Comparison of ENCODE assay signal across 25 cellular contexts in genomic region chr22:20384865-20385264, GRCh38. TPM values are rescaled to one million over a fixed set of nuclear protein-coding genes. Genes with fewer than 3 reads are reported as not detected.
A peak's percentile ranks its signal among the peaks of the same experiment; 100 is the strongest.
DNase-seq lines count a peak whose midpoint lies in the region; ATAC-seq, FAIRE-seq and TF ChIP-seq lines count a peak whose summit lies in the region.
"Had no signal": no experiment of that assay in that cellular context is flagged by ENCODE, and none has a peak within 500 bp of the region (broad histone marks: within the 10 kb centered on the region; RNA-seq: fewer than 3 reads in every experiment).

No MANE protein-coding gene starts in this region.

- H3K4me1 Mint-ChIP-seq in T-cell, result no peaks in the 10 kb centered on the region
- H3K4me1 Mint-ChIP-seq: B cell; CD8-positive, alpha-beta memory T cell had no signal

- peaks cover 0 to 6% (median 4%) of the 10 kb centered on the region in 3 donors for H3K9me3 Mint-ChIP-seq in T-cell
- H3K9me3 Mint-ChIP-seq: CD4-positive, alpha-beta T cell had no signal

- peak; percentile 12 for DNase-seq in NCI-H2171 treated with DMSO at 0.1 percent for 48 hours (lab: John Stamatoyannopoulos, UW)
- no peak for DNase-seq in NCI-H2171 (lab: John Stamatoyannopoulos, UW)
- DNase-seq in K562 (ENCODE audit: extremely low read depth in 1 of 4, low spot score in 3 of 4), result no peak
- peak; percentile 30 for DNase-seq in mesenteric fat pad (ENCODE audit: low spot score)
- no peak for DNase-seq in upper lobe of right lung
- DNase-seq in iPS-NIHi7 (ENCODE audit: extremely low spot score), result no peak
- no peak for DNase-seq in T-cell
- DNase-seq: CD4-positive, alpha-beta T cell; CD8-positive, alpha-beta memory T cell; DMS 273 treated with DMSO at 0.1 percent for 48 hours; DMS79; EL; GDM1; GOT3; HFFc6 had no signal

- H3K27ac Mint-ChIP-seq in T-cell, result no peak overlapping the region
- H3K27ac Mint-ChIP-seq: B cell; CD14-positive monocyte; CD4-positive, alpha-beta T cell; CD8-positive, alpha-beta memory T cell; HFFc6 had no signal

- no peak overlapping the region for H2AFZ ChIP-seq in K562 (ENCODE audit: low read depth, low read length)

- no peak overlapping the region for H3K9ac ChIP-seq in K562 (ENCODE audit: insufficient read depth in 1 of 2, low read depth in 2 of 2, low read length in 2 of 2)
- H3K9ac ChIP-seq: BLaER1 had no signal

- intact Hi-C loops in K562 (cut with micrococcal nuclease) (no loop called here), upper lobe of right lung (cut with DNase I) (no loop called here)

- no peak for TF ChIP-seq POLR2A in K562 (conservative IDR thresholded peaks at IDR 0.05)

- no peak overlapping the region for H3K4me3 Mint-ChIP-seq in T-cell
- H3K4me3 Mint-ChIP-seq: B cell; CD14-positive monocyte; CD4-positive, alpha-beta T cell; CD8-positive, alpha-beta memory T cell; HFFc6 had no signal

- peaks cover 0 to 8% of the 10 kb centered on the region in 2 donors for H3K27me3 Mint-ChIP-seq in T-cell
- H3K27me3 Mint-ChIP-seq: CD4-positive, alpha-beta T cell had no signal

- H3K36me3 Mint-ChIP-seq in T-cell, result no peaks in the 10 kb centered on the region
- H3K36me3 Mint-ChIP-seq: CD14-positive monocyte had no signal

- H3K4me1 ChIP-seq in K562 (replicated peaks in 1 of 2; ENCODE audit: control insufficient read depth in 2 of 2, insufficient read depth in 2 of 2, low read length in 2 of 2) (no peaks in the 10 kb centered on the region), upper lobe of right lung (no peaks in the 10 kb centered on the region)
- H3K4me1 ChIP-seq: BLaER1, HAP-1 had no signal

- no peak for FAIRE-seq in K562 (lab: Jason Lieb, UNC)
- FAIRE-seq: A204.1, D721Med, GM12878, GM18507, H54 had no signal

- H3K9me3 ChIP-seq in K562 (replicated peaks; ENCODE audit: control insufficient read depth, insufficient read depth, low read depth, low read length) (peaks cover 7% of the 10 kb centered on the region), upper lobe of right lung (no peaks in the 10 kb centered on the region)
- H3K9me3 ChIP-seq: HAP-1 had no signal

- CTCF ChIA-PET in K562 (lab: Yijun Ruan, JAX; ENCODE audit: low intra/inter-chr PET ratio), result no interaction called here
- CTCF ChIA-PET in T-cell (lab: Charles Lee), result no interaction called here

- no peak for ATAC-seq in K562
- ATAC-seq in upper lobe of right lung, result no peak
- ATAC-seq in T-cell (replicated peaks in 1 of 4), result no peak
- ATAC-seq: GM12878 had no signal

- no peak overlapping the region for H3K4me3 ChIP-seq in K562
- H3K4me3 ChIP-seq in upper lobe of right lung, result no peak overlapping the region
- H3K4me3 ChIP-seq: BLaER1, GM12878, HAP-1 had no signal

- no peaks in the 10 kb centered on the region for H4K20me1 ChIP-seq in K562 (replicated peaks; ENCODE audit: control insufficient read depth, insufficient read depth, low read length)
- H4K20me1 ChIP-seq: BLaER1 had no signal

- no TSS peak for BruUV-seq in K562 (replicated peaks; lab: Mats Ljungman, UMichigan)

- TF ChIP-seq RAD21 in K562 (CRISPR knock-in tag; conservative IDR thresholded peaks at IDR 0.05 in 1 of 2, IDR thresholded peaks at IDR 0.05 in 1 of 2), result no peak

- H3K36me3 ChIP-seq in K562 (ENCODE audit: control insufficient read depth, insufficient read depth, low read length) (no peaks in the 10 kb centered on the region), upper lobe of right lung (no peaks in the 10 kb centered on the region)
- H3K36me3 ChIP-seq: BLaER1, HAP-1 had no signal

- H3K9me1 ChIP-seq in K562 (ENCODE audit: control insufficient read depth, insufficient read depth, low read length), result no peaks in the 10 kb centered on the region

- TF ChIP-seq CTCF in K562 (IDR thresholded peaks at IDR 0.05 in 2 of 3, conservative IDR thresholded peaks at IDR 0.05 in 1 of 3; ENCODE audit: insufficient read depth in 2 of 3, low read depth in 1 of 3, low read length in 3 of 3) (no peak), upper lobe of right lung (IDR thresholded peaks at IDR 0.05) (no peak)

- in situ Hi-C loops in K562 (cut with MboI), result no loop called here

- H3K79me2 ChIP-seq in K562 (ENCODE audit: control insufficient read depth, insufficient read depth, low read length), result no peaks in the 10 kb centered on the region

- POLR2A ChIA-PET in K562 (lab: Yijun Ruan, JAX) (interaction anchor here (0.7 to 4.0 kb wide), 5 partner anchors 8 to 44 kb away, joined by 3 to 32 read pairs (median 3); partner anchors contain the start of gene ZNF74), T-cell (lab: Charles Lee) (no interaction called here)

- H3K4me2 ChIP-seq in K562 (ENCODE audit: insufficient read depth, low read length), result no peak overlapping the region
- H3K4me2 ChIP-seq: BLaER1 had no signal

- H3K27ac ChIP-seq in K562 (ENCODE audit: extremely low read depth, low read depth, low read length) (no peak overlapping the region), upper lobe of right lung (no peak overlapping the region)
- H3K27ac ChIP-seq: 22Rv1, BLaER1 had no signal

- TF ChIP-seq EP300 in K562 (IDR thresholded peaks at IDR 0.05; ENCODE audit: low read length), result no peak

- WGBS in K562 (ENCODE audit: insufficient coverage, low coverage, missing lambda C conversion rate), result 2% methylated on average over 6 of the region's 6 CpGs

- H3K27me3 ChIP-seq in K562 (ENCODE audit: control insufficient read depth in 2 of 2, insufficient read depth in 2 of 2, low read length in 2 of 2) (peaks cover 45 to 47% of the 10 kb centered on the region in 2 experiments), upper lobe of right lung (peaks cover 10% of the 10 kb centered on the region)
- H3K27me3 ChIP-seq: BLaER1 had no signal

TF ChIP-seq in K562, 482 proteins besides CTCF, POLR2A, EP300 and RAD21 (continues in another document):
- TF ChIP-seq ZNF280B (CRISPR knock-in tag; IDR thresholded peaks at IDR 0.05) (peak; percentile 67; the same call in 1 of the 2 replicates), HMG20B (CRISPR knock-in tag; IDR thresholded peaks at IDR 0.05) (no peak), HES1 (IDR thresholded peaks at IDR 0.05; ENCODE audit: low read depth) (no peak), FIP1L1 (IDR thresholded peaks at IDR 0.05; ENCODE audit: low read depth, low read length, poor library complexity, severe bottlenecking) (no peak)

RNA-seq across cellular contexts. Expression of gene ZNF74, which starts 9.1 kb away (rescaled TPM):
- total RNA-seq in K562 (2011; cell fraction: chromatin; rRNA removed; ENCODE audit: low replicate concordance), result 36.8 and 68.2 TPM in 2 replicates
- 55.4 and 63.2 TPM in 2 replicates for total RNA-seq in K562 (2011; cell fraction: nucleolus; rRNA removed)
- total RNA-seq in K562 (2011; cell fraction: nucleoplasm; rRNA removed), result 50.2 and 53.7 TPM in 2 replicates
- total RNA-seq in K562 (2014; rRNA removed), result 49.2 and 56.7 TPM in 2 replicates
- total RNA-seq in K562 (2014; rRNA removed; fragmentation: Illumina TruSeq; extraction: Trizol), result 17.4 and 20.5 TPM in 2 replicates
- 31.5 and 32.5 TPM in 2 replicates for total RNA-seq in K562 (2015; rRNA removed; fragmentation: Illumina TruSeq; extraction: Trizol)
- total RNA-seq in K562 (2021), result 53.5 and 55.7 TPM in 2 replicates
- 33.8 and 49.7 TPM in 2 replicates for polyA plus RNA-seq in K562 (2011; rRNA removed)
- 56.9 and 67.4 TPM in 2 replicates for polyA plus RNA-seq in K562 (2011; cell fraction: cytosol; rRNA removed)
- polyA plus RNA-seq in K562 (2011; cell fraction: nucleus; rRNA removed), result 42.8 and 56.1 TPM in 2 replicates
- 31.5 and 39.9 TPM in 2 replicates for polyA plus RNA-seq in K562 (2012)
- 22.8 and 24.5 TPM in 2 replicates for polyA plus RNA-seq in K562 (2014; fragmentation: Illumina TruSeq; extraction: Trizol)
- polyA plus RNA-seq in K562 (2014; fragmentation: Nextera tagmentation; extraction: Ambion mirVana), result 1 to 10 TPM; 2.4 to 3.7 TPM
- polyA plus RNA-seq in K562 (2014; rRNA removed), result 37.1 and 62.8 TPM in 2 replicates
- polyA minus RNA-seq in K562 (2011; rRNA and poly(A)+ RNA removed), result 32.6 and 33.0 TPM in 2 replicates
- 39.3 and 58.2 TPM in 2 replicates for polyA minus RNA-seq in K562 (2011; cell fraction: cytosol; rRNA and poly(A)+ RNA removed)
- 23.6 and 28.3 TPM in 2 replicates for polyA minus RNA-seq in K562 (2011; cell fraction: nucleus; rRNA and poly(A)+ RNA removed)
- total RNA-seq in mesenteric fat pad, result 5.2 TPM
- 10.7 TPM for total RNA-seq in upper lobe of right lung
- total RNA-seq in T-cell, result 10 to 100 TPM in 3 of 5 donors, 1 to 10 TPM in 2; 6.8 to 19.7 (median 17.3) TPM

RNA-seq across cellular contexts. Expression of gene SCARF2, which starts 52.8 kb away (rescaled TPM):
- 0.65 TPM in 1 of 2 replicates, not detected in the other for total RNA-seq in K562 (2011; cell fraction: chromatin; rRNA removed; ENCODE audit: low replicate concordance)
- 0.50 and 0.92 TPM in 2 replicates for total RNA-seq in K562 (2011; cell fraction: nucleolus; rRNA removed)
- 0.15 TPM in 2 replicates for total RNA-seq in K562 (2011; cell fraction: nucleoplasm; rRNA removed)
- total RNA-seq in K562 (2014; rRNA removed) (0.20 and 0.32 TPM in 2 replicates), K562 (2014; rRNA removed; fragmentation: Illumina TruSeq; extraction: Trizol) (not detected in 2 replicates), K562 (2015; rRNA removed; fragmentation: Illumina TruSeq; extraction: Trizol) (not detected in 2 replicates), K562 (2021) (0.13 and 0.29 TPM in 2 replicates), mesenteric fat pad (21.1 TPM), upper lobe of right lung (24.0 TPM), T-cell (1 to 10 TPM; 1.6 to 3.1 (median 2.9) TPM)
- polyA plus RNA-seq in K562 (2011; rRNA removed) (0.06 and 0.26 TPM in 2 replicates), K562 (2014; fragmentation: Illumina TruSeq; extraction: Trizol) (not detected in 2 replicates), K562 (2014; fragmentation: Nextera tagmentation; extraction: Ambion mirVana) (not detected), K562 (2014; rRNA removed) (0.13 and 0.23 TPM in 2 replicates)
- 0.15 and 0.25 TPM in 2 replicates for polyA plus RNA-seq in K562 (2011; cell fraction: cytosol; rRNA removed)
- 0.61 and 0.65 TPM in 2 replicates for polyA plus RNA-seq in K562 (2011; cell fraction: nucleus; rRNA removed)
- polyA plus RNA-seq in K562 (2012), result 0.21 and 1.3 TPM in 2 replicates
- polyA minus RNA-seq in K562 (2011; rRNA and poly(A)+ RNA removed), result not detected in 2 replicates
- polyA minus RNA-seq in K562 (2011; cell fraction: cytosol; rRNA and poly(A)+ RNA removed), result not detected in 2 replicates
- polyA minus RNA-seq in K562 (2011; cell fraction: nucleus; rRNA and poly(A)+ RNA removed), result 0.22 and 0.27 TPM in 2 replicates

Comparison
In these comparisons a context has a peak if more than half of its experiments do, and no peak if none do; other contexts are left out.
1. DNase-seq: peak in NCI-H2171 treated with DMSO at 0.1 percent for 48 hours (single experiment) and mesenteric fat pad (single experiment); none in NCI-H2171 (single experiment), K562 (0 of 4), upper lobe of right lung (single experiment), iPS-NIHi7 (single experiment) and T-cell (0 of 34).